1 cellular context compared by ENCODE assay signal in genomic region chr6:15096894-15097837, GRCh38.
TF ChIP-seq lines count a peak whose summit lies in the region.

No MANE protein-coding gene starts in this region.

TF ChIP-seq in IMR-90, 13 proteins besides CTCF, POLR2A, EP300 and RAD21 (continued from another document):
- TF ChIP-seq MXI1 (IDR thresholded peaks at IDR 0.05; ENCODE audit: borderline replicate concordance, low read depth, low read length) (no peak), BHLHE40 (IDR thresholded peaks at IDR 0.05; ENCODE audit: low read depth, low read length) (no peak), SMC3 (IDR thresholded peaks at IDR 0.05; ENCODE audit: low read depth, low read length) (no peak), RFX5 (IDR thresholded peaks at IDR 0.05; ENCODE audit: low read depth, low read length) (no peak), NFE2L2 (IDR thresholded peaks at IDR 0.05; ENCODE audit: low read depth, low read length) (no peak), RCOR1 (IDR thresholded peaks at IDR 0.05; ENCODE audit: insufficient replicate concordance, low read length) (no peak), CEBPB (IDR thresholded peaks at IDR 0.05; ENCODE audit: low read depth, low read length) (no peak), MAFK (IDR thresholded peaks at IDR 0.05; ENCODE audit: low read depth, low read length) (no peak), CHD1 (IDR thresholded peaks at IDR 0.05; ENCODE audit: low read depth, low read length) (no peak)
TF ChIP-seq in IMR-90: peak in this region for 0.
